Comparison of ENCODE assay signal across 2 cellular contexts in genomic region chr11:19936461-19936860, GRCh38.
TF ChIP-seq lines count a peak whose summit lies in the region.

No MANE protein-coding gene starts in this region.

TF ChIP-seq in GM23338, 12 proteins besides CTCF, POLR2A, EP300 and RAD21 (continued from another document):
- TF ChIP-seq ZNF462 (CRISPR knock-in tag; IDR thresholded peaks at IDR 0.05) (no peak), ZNF114 (CRISPR knock-in tag; IDR thresholded peaks at IDR 0.05) (no peak)

TF ChIP-seq in H1, 55 proteins besides CTCF, POLR2A, EP300 and RAD21 (continued from another document):
- no peak for TF ChIP-seq ATF2 (IDR thresholded peaks at IDR 0.05; ENCODE audit: low read length)
- no peak for TF ChIP-seq HDAC2 (IDR thresholded peaks at IDR 0.05; ENCODE audit: borderline replicate concordance in 1 of 2, low read depth in 2 of 2, low read length in 2 of 2)
- no peak for TF ChIP-seq PHF8 (conservative IDR thresholded peaks at IDR 0.05; ENCODE audit: low read depth, low read length)
- no peak for TF ChIP-seq EGR1 (IDR thresholded peaks at IDR 0.05; ENCODE audit: borderline replicate concordance, low read depth, low read length)
- TF ChIP-seq FOSL1 (IDR thresholded peaks at IDR 0.05; ENCODE audit: insufficient read depth, low read depth, low read length): no peak
- TF ChIP-seq CBX5 (IDR thresholded peaks at IDR 0.05; ENCODE audit: low read depth, low read length): no peak
- no peak for TF ChIP-seq MAX (IDR thresholded peaks at IDR 0.05)
- no peak for TF ChIP-seq RXRA (IDR thresholded peaks at IDR 0.05; ENCODE audit: insufficient read depth, low read depth, low read length)
- no peak for TF ChIP-seq SIRT6 (IDR thresholded peaks at IDR 0.05; ENCODE audit: low read length)
